8 cellular contexts compared by ENCODE assay signal in the genomic region with DNA sequence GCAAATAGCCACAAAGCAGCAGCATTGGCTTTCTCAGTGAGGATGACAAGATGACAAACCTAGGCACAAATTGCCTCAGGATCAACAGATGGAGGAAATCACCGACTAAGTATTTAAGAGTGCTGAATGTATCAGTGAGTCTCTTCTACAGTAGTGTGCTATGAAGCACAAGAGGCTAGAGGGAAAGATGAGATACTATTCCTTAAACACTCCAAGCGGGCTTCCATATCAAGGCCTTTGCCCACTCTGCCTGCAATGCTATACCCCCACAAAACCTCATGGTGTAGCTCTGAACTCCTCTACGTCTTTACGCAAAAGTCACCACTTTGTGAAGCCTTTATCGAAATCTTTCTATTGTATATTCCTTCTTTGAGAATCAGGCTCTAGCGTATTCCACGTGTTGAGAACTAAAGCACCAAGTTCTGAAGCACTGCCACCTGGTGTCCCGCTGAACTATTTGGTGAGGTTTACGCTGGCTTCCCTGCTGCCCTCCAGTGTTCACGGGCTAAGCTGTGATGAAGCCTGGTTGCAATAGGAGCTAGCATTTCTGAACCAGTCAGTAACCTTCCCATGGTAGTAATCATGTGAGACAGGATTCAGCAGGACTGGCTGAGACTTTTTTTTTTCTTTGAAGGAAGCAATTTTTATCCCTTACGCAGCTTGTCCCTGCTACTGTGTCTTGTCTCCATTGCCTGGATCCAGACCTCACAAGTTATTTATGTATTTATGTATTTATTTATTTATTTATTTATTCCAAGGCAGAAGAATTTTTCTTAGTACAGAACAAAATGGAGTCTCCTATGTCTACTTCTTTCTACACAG.
DNase-seq lines count a peak whose midpoint lies in the region; ATAC-seq and TF ChIP-seq lines count a peak whose summit lies in the region.

No MANE protein-coding gene starts in this region.

- H2BK5ac ChIP-seq in mesenchymal stem cell (ENCODE audit: low read depth, low read length, poor library complexity, severe bottlenecking) = no peak overlapping the region

- no peak overlapping the region for H3K14ac ChIP-seq in mesenchymal stem cell (ENCODE audit: low read length in 2 of 2)

- no peak overlapping the region for H4K91ac ChIP-seq in mesenchymal stem cell (ENCODE audit: low read length)

- H3K18ac ChIP-seq in mesenchymal stem cell (ENCODE audit: low read depth in 1 of 2, low read length in 2 of 2) = no peak overlapping the region

- H3K27ac Mint-ChIP-seq in stimulated activated naive B cell treated with anti-CD40 and anti-IgM and Interleukin-4, amounts not matched to agents 10 μg/mL and 1 μg/mL and 100 μg/mL, for 72 hours = no peak overlapping the region

- H2BK15ac ChIP-seq in mesenchymal stem cell (ENCODE audit: low read depth, poor library complexity, severe bottlenecking) = no peak overlapping the region

- H3K9me3 ChIP-seq in DND-41 (ENCODE audit: insufficient read depth, low read length, severe bottlenecking) (no peaks in the 10 kb centered on the region), WERI-Rb-1 (ENCODE audit: severe bottlenecking) (no peaks in the 10 kb centered on the region), mesenchymal stem cell (ENCODE audit: control insufficient read depth, low read length) (no peaks in the 10 kb centered on the region)

- H3K27me3 Mint-ChIP-seq in stimulated activated naive B cell treated with anti-CD40 and anti-IgM and Interleukin-4, amounts not matched to agents 10 μg/mL and 1 μg/mL and 100 μg/mL, for 72 hours = peaks cover 47 to 62% of the 10 kb centered on the region in 2 donors

- no peak overlapping the region for H2BK120ac ChIP-seq in mesenchymal stem cell (ENCODE audit: low read depth, low read length)

- ATAC-seq in DND-41 (ENCODE audit: insufficient read depth, low read depth) (peak; percentile 15; the same call in 1 of the 3 replicates), GM21367 (IDR thresholded peaks at IDR 0.05; ENCODE audit: unreplicated experiment) (peak; percentile 70)
- peak; percentile 94 to 97 for ATAC-seq in stimulated activated naive B cell treated with anti-CD40 and anti-IgM and Interleukin-4, amounts not matched to agents 10 μg/mL and 1 μg/mL and 100 μg/mL, for 72 hours (replicated peaks)

- H2AFZ ChIP-seq in DND-41 (ENCODE audit: low read depth, low read length) (no peak overlapping the region), mesenchymal stem cell (ENCODE audit: low read depth, low read length) (no peak overlapping the region)

- H3K27me3 ChIP-seq in DND-41 (ENCODE audit: insufficient read depth, low read length, poor library complexity) = no peaks in the 10 kb centered on the region
- peaks cover 55% of the 10 kb centered on the region for H3K27me3 ChIP-seq in WERI-Rb-1 (ENCODE audit: insufficient read depth, low read depth, severe bottlenecking)
- peaks cover 7 to 16% of the 10 kb centered on the region in 2 experiments for H3K27me3 ChIP-seq in mesenchymal stem cell (ENCODE audit: control insufficient read depth in 1 of 2, insufficient read depth in 1 of 2, low read length in 2 of 2)

- H3K4me2 ChIP-seq in DND-41 (ENCODE audit: insufficient read depth, low read length) (no peak overlapping the region), mesenchymal stem cell (ENCODE audit: low read length, poor library complexity, severe bottlenecking) (no peak overlapping the region)

- H3K9ac ChIP-seq in DND-41 (ENCODE audit: low read depth, low read length) (no peak overlapping the region), mesenchymal stem cell (ENCODE audit: low read length) (no peak overlapping the region)

- no peaks in the 10 kb centered on the region for H4K20me1 ChIP-seq in DND-41 (ENCODE audit: insufficient read depth, low read length)

- H3K36me3 Mint-ChIP-seq in stimulated activated naive B cell treated with anti-CD40 and anti-IgM and Interleukin-4, amounts not matched to agents 10 μg/mL and 1 μg/mL and 100 μg/mL, for 72 hours = no peaks in the 10 kb centered on the region

- peaks cover 9% of the 10 kb centered on the region for H3K79me2 ChIP-seq in DND-41 (ENCODE audit: insufficient read depth, low read length)

- H3K4me1 Mint-ChIP-seq in stimulated activated naive B cell treated with anti-CD40 and anti-IgM and Interleukin-4, amounts not matched to agents 10 μg/mL and 1 μg/mL and 100 μg/mL, for 72 hours = peaks cover 0 to 11% of the 10 kb centered on the region in 2 donors

- H3K9me3 Mint-ChIP-seq in stimulated activated naive B cell treated with anti-CD40 and anti-IgM and Interleukin-4, amounts not matched to agents 10 μg/mL and 1 μg/mL and 100 μg/mL, for 72 hours = no peaks in the 10 kb centered on the region

- peaks cover 52% of the 10 kb centered on the region for H3K4me1 ChIP-seq in DND-41 (ENCODE audit: insufficient read depth, low read length)
- H3K4me1 ChIP-seq in mesenchymal stem cell (ENCODE audit: control insufficient read depth, insufficient read depth, low read depth, low read length) = no peaks in the 10 kb centered on the region

- H2BK12ac ChIP-seq in mesenchymal stem cell (ENCODE audit: low read length in 2 of 2) = no peak overlapping the region

- no peaks in the 10 kb centered on the region for H3K79me1 ChIP-seq in mesenchymal stem cell (replicated peaks; ENCODE audit: low read length, poor library complexity, severe bottlenecking)

- H3K4me3 ChIP-seq in DND-41 (ENCODE audit: low read depth in 1 of 2, low read length in 2 of 2) = no peak overlapping the region
- no peak overlapping the region for H3K4me3 ChIP-seq in WERI-Rb-1 (ENCODE audit: low read depth, low read length)
- H3K4me3 ChIP-seq in mesenchymal stem cell (ENCODE audit: insufficient read depth in 1 of 2, low read depth in 1 of 2, low read length in 2 of 2) = no peak overlapping the region

- WGBS in mesenchymal stem cell = 34% methylated on average over 10 of the region's 11 CpGs

- H3K27ac ChIP-seq in DND-41 (ENCODE audit: low read length) (no peak overlapping the region), WERI-Rb-1 (no peak overlapping the region), mesenchymal stem cell (ENCODE audit: low read length, poor library complexity, severe bottlenecking) (no peak overlapping the region)

- H3K4ac ChIP-seq in mesenchymal stem cell (ENCODE audit: low read depth in 1 of 2, low read length in 2 of 2) = no peak overlapping the region

- TF ChIP-seq CTCF in DND-41 (IDR thresholded peaks at IDR 0.05; ENCODE audit: borderline replicate concordance, extremely low read depth, low read length, poor library complexity, severe bottlenecking) (peak; percentile 74), LNCAP (IDR thresholded peaks at IDR 0.05) (peak; percentile 88), WERI-Rb-1 (IDR thresholded peaks at IDR 0.05; ENCODE audit: low read depth, low read length) (peak; percentile 42)

- H3K36me3 ChIP-seq in DND-41 (ENCODE audit: insufficient read depth, low read length) (no peaks in the 10 kb centered on the region), WERI-Rb-1 (no peaks in the 10 kb centered on the region), mesenchymal stem cell (ENCODE audit: control insufficient read depth in 1 of 2, insufficient read depth in 2 of 2, low read depth in 1 of 2, low read length in 2 of 2) (no peaks in the 10 kb centered on the region)

- H4K8ac ChIP-seq in mesenchymal stem cell (ENCODE audit: low read length) = no peak overlapping the region

- DNase-seq in DND-41 (peak; percentile 70), WERI-Rb-1 (peak; percentile 29), ecto neural progenitor cell (ENCODE audit: low spot score) (peak; percentile 76), mesenchymal stem cell (peak; percentile 57), foreskin melanocyte (no peak)
- DNase-seq in stimulated activated naive B cell treated with anti-CD40 and anti-IgM and Interleukin-4, amounts not matched to agents 10 μg/mL and 1 μg/mL and 100 μg/mL, for 72 hours = peak; percentile 26

- no peak overlapping the region for H3K4me3 Mint-ChIP-seq in stimulated activated naive B cell treated with anti-CD40 and anti-IgM and Interleukin-4, amounts not matched to agents 10 μg/mL and 1 μg/mL and 100 μg/mL, for 72 hours

- H3K23ac ChIP-seq in mesenchymal stem cell (ENCODE audit: low read length in 2 of 2) = no peak overlapping the region

- no peak overlapping the region for H2AK5ac ChIP-seq in mesenchymal stem cell (ENCODE audit: low read length, severe bottlenecking)

Comparison
In these comparisons a context has a peak if more than half of its experiments do, and no peak if none do; other contexts are left out.
1. ATAC-seq: peak in every context shown above with its lines; median percentile 96 in stimulated activated naive B cell treated with anti-CD40 and anti-IgM and Interleukin-4, amounts not matched to agents 10 μg/mL and 1 μg/mL and 100 μg/mL, for 72 hours; 70 in GM21367; 15 in DND-41.